Comparison of ENCODE assay signal across 12 cellular contexts in genomic region chr9:115369322-115369957, GRCh38.
A peak's percentile ranks its signal among the peaks of the same experiment; 100 is the strongest.
DNase-seq lines count a peak whose midpoint lies in the region; ATAC-seq and TF ChIP-seq lines count a peak whose summit lies in the region.
"Had no signal": no experiment of that assay in that cellular context is flagged by ENCODE, and none has a peak within 500 bp of the region (broad histone marks: within the 10 kb centered on the region; RNA-seq: fewer than 3 reads in every experiment).

No MANE protein-coding gene starts in this region.

- 57% methylated on average over 5 of the region's 5 CpGs for WGBS in hepatocyte (ENCODE audit: low lambda C conversion rate, missing lambda C conversion rate)

- H3K27me3 ChIP-seq in brain microvascular endothelial cell (replicated peaks), result no peaks in the 10 kb centered on the region
- no peaks in the 10 kb centered on the region for H3K27me3 ChIP-seq in hepatocyte
- H3K27me3 ChIP-seq: cardiac muscle cell had no signal

- ATAC-seq in left lobe of liver, result no peak

- H3K4me3 ChIP-seq in LNCaP clone FGC (ENCODE audit: low read depth, low read length), result no peak overlapping the region
- H3K4me3 ChIP-seq in brain microvascular endothelial cell (ENCODE audit: low read depth, low read length), result no peak overlapping the region
- H3K4me3 ChIP-seq in hepatocyte, result no peak overlapping the region
- H3K4me3 ChIP-seq: cardiac muscle cell had no signal

- H3K9me2 ChIP-seq in hepatocyte (replicated peaks; ENCODE audit: insufficient read depth), result no peaks in the 10 kb centered on the region

- TF ChIP-seq CTCF in LNCaP clone FGC (IDR thresholded peaks at IDR 0.05; ENCODE audit: control insufficient read depth, extremely low read depth, insufficient read depth), result no peak
- TF ChIP-seq CTCF in brain microvascular endothelial cell (IDR thresholded peaks at IDR 0.05; ENCODE audit: low read depth, low read length, missing control alignments), result no peak
- TF ChIP-seq CTCF in hepatocyte (IDR thresholded peaks at IDR 0.05; ENCODE audit: poor library complexity), result no peak

- H3K4me1 ChIP-seq in hepatocyte (ENCODE audit: insufficient read depth), result no peaks in the 10 kb centered on the region

- no peaks in the 10 kb centered on the region for H3K79me2 ChIP-seq in hepatocyte

- H4K20me1 ChIP-seq in hepatocyte (ENCODE audit: insufficient read depth, poor library complexity, severe bottlenecking), result no peaks in the 10 kb centered on the region

- no peak overlapping the region for H2AFZ ChIP-seq in hepatocyte

- H3K27ac ChIP-seq in brain microvascular endothelial cell, result peak overlapping the region; percentile 28
- H3K27ac ChIP-seq in hepatocyte, result no peak overlapping the region
- H3K27ac ChIP-seq: cardiac muscle cell had no signal

- no peak overlapping the region for H3K4me2 ChIP-seq in hepatocyte

- H3K9me3 ChIP-seq in hepatocyte (ENCODE audit: low read depth), result no peaks in the 10 kb centered on the region

- H3K36me3 ChIP-seq in brain microvascular endothelial cell (replicated peaks) (no peaks in the 10 kb centered on the region), hepatocyte (replicated peaks; ENCODE audit: insufficient read depth, low read depth) (no peaks in the 10 kb centered on the region)
- H3K36me3 ChIP-seq: cardiac muscle cell had no signal

- in situ Hi-C loops in brain microvascular endothelial cell (cut with HindIII; ENCODE audit: low pct_ligation_motif_present, low sequenced_read_pairs), result no loop called here

- peak; percentile 44 for DNase-seq in AG08395 (ENCODE audit: low spot score)
- DNase-seq in LNCaP clone FGC (ENCODE audit: low read depth), result peak; percentile 59
- DNase-seq in brain microvascular endothelial cell, result peak; percentile 66
- peak; percentile 33 for DNase-seq in hepatocyte (ENCODE audit: low spot score)
- no peak for DNase-seq in effector CD8-positive, alpha-beta T cell (lab: John Stamatoyannopoulos, UW)
- no peak for DNase-seq in NCI-H2107 (lab: John Stamatoyannopoulos, UW)
- no peak for DNase-seq in left lobe of liver (ENCODE audit: low spot score)
- DNase-seq in GOT3 (lab: John Stamatoyannopoulos, UW), result no peak
- DNase-seq: CD4-positive, alpha-beta T cell; NCI-H187; SW 1271 had no signal

Comparison
In these comparisons a context has a peak if more than half of its experiments do, and no peak if none do; other contexts are left out.
1. DNase-seq: peak in AG08395 (single experiment), LNCaP clone FGC (single experiment), brain microvascular endothelial cell (single experiment) and hepatocyte (single experiment); none in effector CD8-positive, alpha-beta T cell (single experiment), NCI-H2107 (single experiment), left lobe of liver (single experiment) and GOT3 (single experiment).